Comparison of ENCODE assay signal across 8 cellular contexts in genomic region chr2:44392338-44392943, GRCh38. TPM values are rescaled to one million over a fixed set of nuclear protein-coding genes. Genes with fewer than 3 reads are reported as not detected.
DNase-seq lines count a peak whose midpoint lies in the region; ATAC-seq, FAIRE-seq and TF ChIP-seq lines count a peak whose summit lies in the region.

No MANE protein-coding gene starts in this region.

- H3K4me3 Mint-ChIP-seq in CD8-positive, alpha-beta T cell: no peak overlapping the region

- no peaks in the 10 kb centered on the region for H3K36me3 ChIP-seq in CD8-positive, alpha-beta T cell (ENCODE audit: insufficient read depth, low read length)
- no peaks in the 10 kb centered on the region for H3K36me3 ChIP-seq in ascending aorta
- no peaks in the 10 kb centered on the region for H3K36me3 ChIP-seq in MG63

- no peaks in the 10 kb centered on the region for H3K27me3 ChIP-seq in CD8-positive, alpha-beta T cell (ENCODE audit: insufficient read depth, low read length)
- H3K27me3 ChIP-seq in ascending aorta (no peaks in the 10 kb centered on the region), MG63 (no peaks in the 10 kb centered on the region)

- POLR2A ChIA-PET in CD8-positive, alpha-beta T cell (lab: Charles Lee): interaction anchor here (1.7 kb wide), 1 partner anchor 31 kb away, joined by 4 read pairs; the partner anchor contains the start of genes CAMKMT and PREPL

- peak in 6 of 7 experiments; percentile 11 to 60 (median 44) for DNase-seq in CD8-positive, alpha-beta T cell
- DNase-seq in HS-5 (ENCODE audit: low read depth) (peak; percentile 11), RPMI8226 (peak; percentile 58), ascending aorta (ENCODE audit: low spot score in 2 of 2) (no peak), MG63 (no peak), H54 (ENCODE audit: insufficient read length, low spot score) (no peak)
- DNase-seq in stimulated activated CD4-positive, alpha-beta T cell treated with anti-CD3 and anti-CD28 coated beads, TNF-alpha, amount 100 ng/mL, for 4 hours (ENCODE audit: low read depth in 3 of 3): peak in 2 of 3 experiments; percentile 6 to 28

- H3K27ac ChIP-seq in CD8-positive, alpha-beta T cell (ENCODE audit: low read depth, low read length): no peak overlapping the region
- H3K27ac ChIP-seq in ascending aorta: no peak overlapping the region

- intact Hi-C loops in CD8-positive, alpha-beta T cell (cut with DNase I, micrococcal nuclease): loop anchor here (1.0 to 5.0 kb wide), 3 partner anchors 85 to 563 kb away; no protein-coding TSS in a partner anchor
- intact Hi-C loops in ascending aorta (cut with DNase I): no loop called here

- no peaks in the 10 kb centered on the region for H3K27me3 Mint-ChIP-seq in CD8-positive, alpha-beta T cell (ENCODE audit: low read depth)

- peaks cover 10% of the 10 kb centered on the region for H3K36me3 Mint-ChIP-seq in CD8-positive, alpha-beta T cell

- ATAC-seq in CD8-positive, alpha-beta T cell: no peak

- CTCF ChIA-PET in CD8-positive, alpha-beta T cell (lab: Charles Lee): interaction anchor here (0.6 to 1.8 kb wide), 10 partner anchors 10 to 564 kb away, joined by 3 to 13 read pairs (median 4); partner anchors contain the start of genes CAMKMT and PREPL

- no peak for TF ChIP-seq POLR2A in H54 (IDR thresholded peaks at IDR 0.05; ENCODE audit: low read depth, low read length)

- peaks cover 6% of the 10 kb centered on the region for H3K4me1 Mint-ChIP-seq in CD8-positive, alpha-beta T cell (ENCODE audit: low read depth)

- peak; percentile 77 for TF ChIP-seq CTCF in CD8-positive, alpha-beta T cell (IDR thresholded peaks at IDR 0.05)
- peak; percentile 27 to 59 (median 45) for TF ChIP-seq CTCF in ascending aorta (IDR thresholded peaks at IDR 0.05)

- H3K4me3 ChIP-seq in CD8-positive, alpha-beta T cell (ENCODE audit: low read depth, low read length): no peak overlapping the region
- no peak overlapping the region for H3K4me3 ChIP-seq in ascending aorta
- no peak overlapping the region for H3K4me3 ChIP-seq in MG63

- no peak overlapping the region for H3K27ac Mint-ChIP-seq in CD8-positive, alpha-beta T cell

- H3K4me1 ChIP-seq in CD8-positive, alpha-beta T cell (ENCODE audit: insufficient read depth, low read length): no peaks in the 10 kb centered on the region
- no peaks in the 10 kb centered on the region for H3K4me1 ChIP-seq in ascending aorta

- H3K9me3 ChIP-seq in CD8-positive, alpha-beta T cell (ENCODE audit: low read length): no peaks in the 10 kb centered on the region
- no peaks in the 10 kb centered on the region for H3K9me3 ChIP-seq in ascending aorta
- H3K9me3 ChIP-seq in MG63: peaks cover under 1% of the 10 kb centered on the region; the same call in 1 of the 2 replicates

- H3K9me3 Mint-ChIP-seq in CD8-positive, alpha-beta T cell: no peaks in the 10 kb centered on the region

- FAIRE-seq in islet of Langerhans (lab: Jason Lieb, UNC): peak; percentile 81
- FAIRE-seq in H54 (lab: Jason Lieb, UNC): no peak

RNA-seq across cellular contexts. Expression of gene CAMKMT, which starts 30.7 kb away (rescaled TPM):
- 10 to 100 TPM; 12.4 to 13.0 TPM for total RNA-seq in CD8-positive, alpha-beta T cell
- total RNA-seq in ascending aorta: 5.1 TPM
- total RNA-seq in MG63 (2014; rRNA removed; shearing (Covaris generic); ENCODE audit: low replicate concordance): 1.3 and 26.4 TPM in 2 replicates

RNA-seq across cellular contexts. Expression of gene PREPL, which starts 31.1 kb away (rescaled TPM):
- total RNA-seq in CD8-positive, alpha-beta T cell: 10 to 100 TPM; 26.6 to 27.9 TPM
- 22.6 TPM for total RNA-seq in ascending aorta
- 48.3 and 102 TPM in 2 replicates for total RNA-seq in MG63 (2014; rRNA removed; shearing (Covaris generic); ENCODE audit: low replicate concordance)

Comparison
In these comparisons a context has a peak if more than half of its experiments do, and no peak if none do; other contexts are left out.
1. DNase-seq: peak in CD8-positive, alpha-beta T cell (6 of 7), HS-5 (single experiment), RPMI8226 (single experiment) and stimulated activated CD4-positive, alpha-beta T cell treated with anti-CD3 and anti-CD28 coated beads, TNF-alpha, amount 100 ng/mL, for 4 hours (2 of 3); none in ascending aorta (0 of 2), MG63 (single experiment) and H54 (single experiment).